In the genomic region with DNA sequence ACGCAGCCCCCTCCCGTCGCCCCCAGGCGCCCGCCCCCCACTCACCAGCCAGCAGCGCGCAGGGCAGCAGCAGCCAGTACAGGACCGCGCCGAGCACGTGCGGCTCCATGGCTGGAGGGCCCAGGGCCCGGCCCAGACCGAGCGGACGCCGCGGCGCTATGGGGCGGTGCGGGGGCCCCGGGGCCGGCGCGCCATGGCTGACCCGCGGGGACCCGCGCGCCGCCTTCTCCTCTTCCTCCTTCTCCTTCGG, we compare ENCODE assay signal across 8 cellular contexts. TPM values are rescaled to one million over a fixed set of nuclear protein-coding genes. Genes with fewer than 3 reads are reported as not detected.
DNase-seq lines count a peak whose midpoint lies in the region; ATAC-seq, FAIRE-seq and TF ChIP-seq lines count a peak whose summit lies in the region.

No MANE protein-coding gene starts in this region.

- intact Hi-C loops in left ventricle myocardium inferior (cut with micrococcal nuclease) = loop anchor here (5.0 kb wide), 1 partner anchor 42 kb away; no protein-coding TSS in a partner anchor

- FAIRE-seq in small intestine (lab: Jason Lieb, UNC) = no peak

- H3K9me3 ChIP-seq in left ventricle myocardium inferior (replicated peaks) = no peaks in the 10 kb centered on the region
- no peaks in the 10 kb centered on the region for H3K9me3 ChIP-seq in small intestine (ENCODE audit: control insufficient read depth, low read depth)

- H3K4me1 ChIP-seq in left ventricle myocardium inferior = peaks cover 57% of the 10 kb centered on the region
- peaks cover 3 to 17% of the 10 kb centered on the region in 2 donors for H3K4me1 ChIP-seq in small intestine (ENCODE audit: control insufficient read depth in 2 of 2, insufficient read depth in 1 of 2, low read depth in 1 of 2, low read length in 1 of 2)

- H3K27me3 ChIP-seq in left ventricle myocardium inferior (ENCODE audit: low read depth) (peaks cover 32% of the 10 kb centered on the region), small intestine (ENCODE audit: control insufficient read depth in 2 of 2, insufficient read depth in 2 of 2, low read length in 2 of 2) (no peaks in the 10 kb centered on the region)

- no peak for DNase-seq in left ventricle myocardium inferior
- no peak for DNase-seq in small intestine
- DNase-seq in cerebellar cortex (ENCODE audit: low spot score) = no peak
- no peak for DNase-seq in stimulated activated CD4-positive, alpha-beta T cell treated with anti-CD3 and anti-CD28 coated beads, Interleukin-4, amount 100 ng/mL, for 24 hours
- no peak for DNase-seq in activated CD4-positive, CD25-positive, alpha-beta regulatory T cell treated with anti-CD3 and anti-CD28 coated beads, Interleukin-2, amount 50 U/mL, for 72 hours

- peak; percentile 35 for ATAC-seq in GM19372 (IDR thresholded peaks at IDR 0.05; ENCODE audit: low read depth, unreplicated experiment)
- ATAC-seq in GM21390 (IDR thresholded peaks at IDR 0.05; ENCODE audit: unreplicated experiment) = no peak

- TF ChIP-seq CTCF in VCaP (conservative IDR thresholded peaks at IDR 0.05) (no peak), left ventricle myocardium inferior (IDR thresholded peaks at IDR 0.05; ENCODE audit: borderline replicate concordance) (no peak)

- H3K27ac ChIP-seq in VCaP = peak overlapping the region; percentile 72
- H3K27ac ChIP-seq in left ventricle myocardium inferior (replicated peaks) = peak overlapping the region; percentile 94
- peak overlapping the region; percentile 71 to 83 for H3K27ac ChIP-seq in small intestine (ENCODE audit: low read depth in 1 of 2, low read length in 1 of 2)

- H3K4me3 ChIP-seq in left ventricle myocardium inferior (peak overlapping the region; percentile 81), small intestine (ENCODE audit: low read depth in 1 of 2, low read length in 2 of 2) (peak overlapping the region; percentile 73 to 91)

- 0 to 4% (median 1%) methylated on average over 9 to 32 of the region's 32 CpGs for WGBS in small intestine, 3 donors

- H3K36me3 ChIP-seq in left ventricle myocardium inferior (no peaks in the 10 kb centered on the region), small intestine (ENCODE audit: control insufficient read depth in 2 of 2, insufficient read depth in 2 of 2, low read length in 2 of 2) (no peaks in the 10 kb centered on the region)

RNA-seq across cellular contexts. Expression of gene PIEZO1, which starts 0.2 kb away (rescaled TPM):
- total RNA-seq in left ventricle myocardium inferior = 17.1 TPM
- polyA plus RNA-seq in small intestine = 10 to 100 TPM; 22.8 to 95.0 (median 27.8) TPM

RNA-seq across cellular contexts. Expression of gene CDT1, which starts 18.8 kb away (rescaled TPM):
- total RNA-seq in left ventricle myocardium inferior = 0.63 TPM
- polyA plus RNA-seq in small intestine = 10 to 100 TPM in 1 of 3 donors, 1 to 10 TPM in 2; 1.1 to 16.7 (median 2.2) TPM

RNA-seq across cellular contexts. Expression of gene APRT, which starts 26.9 kb away (rescaled TPM):
- total RNA-seq in left ventricle myocardium inferior = 39.2 TPM
- polyA plus RNA-seq in small intestine = 100 to 1,000 TPM; 197 to 255 (median 247) TPM
